Comparison of ENCODE assay signal across 8 cellular contexts in genomic region chr1:35708179-35708891, GRCh38. TPM values are rescaled to one million over a fixed set of nuclear protein-coding genes. Genes with fewer than 3 reads are reported as not detected.
DNase-seq lines count a peak whose midpoint lies in the region; ATAC-seq and TF ChIP-seq lines count a peak whose summit lies in the region.

No MANE protein-coding gene starts in this region.

- ATAC-seq in GM21825 (IDR thresholded peaks at IDR 0.05; ENCODE audit: unreplicated experiment): no peak
- ATAC-seq in HG03097 (IDR thresholded peaks at IDR 0.05; ENCODE audit: low FRiP score, unreplicated experiment): no peak

- peak overlapping the region; percentile 88 for H3K4me3 Mint-ChIP-seq in neural crest cell

- no peaks in the 10 kb centered on the region for H3K36me3 ChIP-seq in effector memory CD4-positive, alpha-beta T cell (ENCODE audit: control insufficient read depth, insufficient read depth, low read length)

- no peaks in the 10 kb centered on the region for H3K36me3 Mint-ChIP-seq in neural crest cell (ENCODE audit: low read depth)

- peaks cover 21% of the 10 kb centered on the region for H3K4me1 Mint-ChIP-seq in neural crest cell

- DNase-seq in activated CD4-positive, alpha-beta T cell treated with anti-CD3 and anti-CD28 coated beads for 48 hours: peak; percentile 50
- no peak for DNase-seq in activated CD4-positive, alpha-beta T cell treated with anti-CD3 and anti-CD28 coated beads for 4 hours
- DNase-seq in RPMI7951 (ENCODE audit: low read depth): peak; percentile 8
- DNase-seq in effector memory CD4-positive, alpha-beta T cell: no peak
- DNase-seq in neural crest cell (ENCODE audit: low read depth, low spot score): no peak
- no peak for DNase-seq in glomerular visceral epithelial cell (ENCODE audit: extremely low spot score)

- H3K9me3 Mint-ChIP-seq in neural crest cell: no peaks in the 10 kb centered on the region

- peaks cover 29% of the 10 kb centered on the region for H3K27me3 Mint-ChIP-seq in neural crest cell (ENCODE audit: low read depth)

- peak overlapping the region; percentile 71 for H3K27ac Mint-ChIP-seq in neural crest cell (ENCODE audit: unreplicated experiment)

- H3K27me3 ChIP-seq in effector memory CD4-positive, alpha-beta T cell (replicated peaks; ENCODE audit: control insufficient read depth, insufficient read depth, low read length, poor library complexity, severe bottlenecking): peaks cover 3% of the 10 kb centered on the region

- H3K4me1 ChIP-seq in effector memory CD4-positive, alpha-beta T cell (ENCODE audit: control insufficient read depth, insufficient read depth, low read length, poor library complexity, severe bottlenecking): peaks cover 9% of the 10 kb centered on the region

- TF ChIP-seq CTCF in neural crest cell (conservative IDR thresholded peaks at IDR 0.05): no peak

- peak overlapping the region; percentile 47 for H3K4me3 ChIP-seq in effector memory CD4-positive, alpha-beta T cell (ENCODE audit: insufficient read depth, low read depth, low read length, poor library complexity, severe bottlenecking)

- H3K9me3 ChIP-seq in effector memory CD4-positive, alpha-beta T cell (ENCODE audit: control insufficient read depth, low read length): no peaks in the 10 kb centered on the region

- no peak overlapping the region for H3K27ac ChIP-seq in effector memory CD4-positive, alpha-beta T cell (ENCODE audit: insufficient read depth, low read length, poor library complexity, severe bottlenecking)

RNA-seq across cellular contexts. Expression of gene C1orf216, which starts 10.3 kb away (rescaled TPM):
- 15.1 and 17.8 TPM in 2 replicates for total RNA-seq in RPMI7951 (2014; rRNA removed; shearing (Covaris generic))
- 18.0 and 19.0 TPM in 2 replicates for total RNA-seq in neural crest cell

Comparison
In these comparisons a context has a peak if more than half of its experiments do, and no peak if none do; other contexts are left out.
1. DNase-seq: peak in activated CD4-positive, alpha-beta T cell treated with anti-CD3 and anti-CD28 coated beads for 48 hours (single experiment) and RPMI7951 (single experiment); none in activated CD4-positive, alpha-beta T cell treated with anti-CD3 and anti-CD28 coated beads for 4 hours (0 of 2), effector memory CD4-positive, alpha-beta T cell (0 of 3), neural crest cell (single experiment) and glomerular visceral epithelial cell (single experiment).